1 cellular context compared by ENCODE assay signal in genomic region chr6:161373905-161374451, GRCh38.
TF ChIP-seq lines count a peak whose summit lies in the region.

No MANE protein-coding gene starts in this region.

TF ChIP-seq in HepG2, 621 proteins besides CTCF, POLR2A, EP300 and RAD21 (continued from another document):
- TF ChIP-seq DZIP1 (CRISPR knock-in tag; IDR thresholded peaks at IDR 0.05) (0 out of 2 replicates have a peak, but pooled peaks have one; percentile 33), ZBTB7B (CRISPR knock-in tag; IDR thresholded peaks at IDR 0.05) (no peak), PRPF4 (IDR thresholded peaks at IDR 0.05; ENCODE audit: low read depth, low read length, poor library complexity, severe bottlenecking) (no peak), MIER3 (CRISPR knock-in tag; IDR thresholded peaks at IDR 0.05; ENCODE audit: borderline replicate concordance) (0 out of 2 replicates have a peak, but pooled peaks have one; percentile 20)
